Comparison of ENCODE assay signal across 13 cellular contexts in genomic region chr10:73075829-73076228, GRCh38.
"Had no signal": no experiment of that assay in that cellular context is flagged by ENCODE, and none has a peak within 500 bp of the region (broad histone marks: within the 10 kb centered on the region; RNA-seq: fewer than 3 reads in every experiment).

No MANE protein-coding gene starts in this region.

- DNase-seq: activated CD4-positive, alpha-beta T cell treated with anti-CD3 and anti-CD28 coated beads for 1 hour; activated CD8-positive, alpha-beta T cell treated with anti-CD3 and anti-CD28 coated beads, Interleukin-2, amount 10 ng/mL, durations not matched to agents 7 days and 5 days; aorta; foreskin keratinocyte; stimulated activated CD4-positive, alpha-beta T cell treated with anti-CD3 and anti-CD28 coated beads, Interleukin-4, amount 100 ng/mL, for 1 hour; stimulated activated CD8-positive, alpha-beta memory T cell treated with anti-CD3 and anti-CD28 coated beads, Interleukin-4, amount 100 ng/mL, for 48 hours; T-helper 9 cell; thyroid gland had no signal

- H2AFZ ChIP-seq: neural progenitor cell had no signal

- H3K9me3 ChIP-seq: thyroid gland had no signal

- H3K4me2 ChIP-seq: neural progenitor cell had no signal

- H3K27ac Mint-ChIP-seq: neural progenitor cell had no signal

- H3K27me3 ChIP-seq: foreskin keratinocyte, neural progenitor cell, thyroid gland had no signal

- H3K9ac ChIP-seq: neural progenitor cell had no signal

- H3K4me3 Mint-ChIP-seq: activated CD8-positive, alpha-beta T cell treated with anti-CD3 and anti-CD28 coated beads, Interleukin-2, amount 10 ng/mL, durations not matched to agents 7 days and 5 days; activated naive CD8-positive, alpha-beta T cell; mesothelial cell of epicardium; neural progenitor cell; stimulated activated naive CD8-positive, alpha-beta T cell treated with anti-CD3 and anti-CD28 coated beads, Interleukin-15, Interleukin-2, amounts not matched to agents 100 ng/mL and 50 ng/mL, for 24 hours had no signal

- H3K4me3 ChIP-seq: neural progenitor cell, thyroid gland had no signal

- H3K9me3 Mint-ChIP-seq: activated T-helper 17 cell treated with anti-CD3 and anti-CD28 coated beads, Interleukin-2, amount 50 U/mL, for 72 hours; mesothelial cell of epicardium; neural progenitor cell; stimulated activated naive CD8-positive, alpha-beta T cell treated with anti-CD3 and anti-CD28 coated beads, Interleukin-15, Interleukin-2, amounts not matched to agents 100 ng/mL and 50 ng/mL, for 24 hours had no signal

- H3K27me3 Mint-ChIP-seq: activated naive CD8-positive, alpha-beta T cell; activated T-helper 17 cell treated with anti-CD3 and anti-CD28 coated beads, Interleukin-2, amount 50 U/mL, for 72 hours; stimulated activated naive CD8-positive, alpha-beta T cell treated with anti-CD3 and anti-CD28 coated beads, Interleukin-15, Interleukin-2, amounts not matched to agents 100 ng/mL and 50 ng/mL, for 24 hours had no signal

- H3K4me1 ChIP-seq: neural progenitor cell had no signal

- H3K27ac ChIP-seq: foreskin keratinocyte had no signal

- H3K4me1 Mint-ChIP-seq: neural progenitor cell had no signal
